Comparison of ENCODE assay signal across 9 cellular contexts in genomic region chr10:32207544-32207943, GRCh38.
DNase-seq lines count a peak whose midpoint lies in the region; ATAC-seq, FAIRE-seq and TF ChIP-seq lines count a peak whose summit lies in the region.
"Had no signal": no experiment of that assay in that cellular context is flagged by ENCODE, and none has a peak within 500 bp of the region (broad histone marks: within the 10 kb centered on the region; RNA-seq: fewer than 3 reads in every experiment).

No MANE protein-coding gene starts in this region.

- DNase-seq in GM12891 (ENCODE audit: insufficient read length, low spot score) = peak; percentile 30
- DNase-seq in RPMI7951 (ENCODE audit: low read depth) = peak; percentile 52
- peak; percentile 10 to 12 for DNase-seq in activated T-helper 1 cell treated with anti-CD3 and anti-CD28 coated beads, Interleukin-2, amount 50 U/mL, for 16 hours (ENCODE audit: low read depth in 1 of 2, low spot score in 1 of 2)
- peak; percentile 21 for DNase-seq in glutamatergic neuron
- DNase-seq in stimulated activated CD4-positive, alpha-beta T cell treated with anti-CD3 and anti-CD28 coated beads, Interleukin-1b, Interleukin-23, amount 100 ng/mL, for 1 hour (ENCODE audit: low read depth in 2 of 2) = peak; percentile 7 to 24
- DNase-seq in ureter (ENCODE audit: low spot score) = no peak

- H3K36me3 Mint-ChIP-seq in glutamatergic neuron (ENCODE audit: unreplicated experiment) = peaks cover 10% of the 10 kb centered on the region

- peaks cover 1% of the 10 kb centered on the region for H3K27me3 Mint-ChIP-seq in glutamatergic neuron (ENCODE audit: unreplicated experiment)

- peak; percentile 20 for FAIRE-seq in GM12891 (lab: Jason Lieb, UNC)

- no peak overlapping the region for H3K4me3 Mint-ChIP-seq in glutamatergic neuron (ENCODE audit: unreplicated experiment)
- H3K4me3 Mint-ChIP-seq: dendritic cell treated with granulocyte-macrophage colony-stimulating factor and Interleukin-4, amounts not matched to agents 40 ng/mL and 50 ng/mL, for 4 days had no signal

- ATAC-seq in HG02943 (IDR thresholded peaks at IDR 0.05; ENCODE audit: low read depth, unreplicated experiment) (peak; percentile 74), GM21526 (IDR thresholded peaks at IDR 0.05; ENCODE audit: low FRiP score, unreplicated experiment) (no peak)

- no peaks in the 10 kb centered on the region for H3K4me1 Mint-ChIP-seq in glutamatergic neuron (ENCODE audit: low read depth, unreplicated experiment)

- peak; percentile 42 for TF ChIP-seq CTCF in glutamatergic neuron (IDR thresholded peaks at IDR 0.05; ENCODE audit: partially characterized antibody, unreplicated experiment)

- TF ChIP-seq POLR2A in GM12891 (IDR thresholded peaks at IDR 0.05; ENCODE audit: low read depth, low read length) = no peak

- no peak overlapping the region for H3K27ac Mint-ChIP-seq in glutamatergic neuron (ENCODE audit: unreplicated experiment)
- H3K27ac Mint-ChIP-seq: dendritic cell treated with granulocyte-macrophage colony-stimulating factor and Interleukin-4, amounts not matched to agents 40 ng/mL and 50 ng/mL, for 4 days had no signal

- H3K9me3 Mint-ChIP-seq in glutamatergic neuron (ENCODE audit: unreplicated experiment) = no peaks in the 10 kb centered on the region

TF ChIP-seq in GM12891, 5 proteins besides CTCF, POLR2A, EP300 and RAD21:
- TF ChIP-seq POU2F2 (IDR thresholded peaks at IDR 0.05; ENCODE audit: low read depth, low read length) = no peak
- no peak for TF ChIP-seq PAX5 (IDR thresholded peaks at IDR 0.05; ENCODE audit: insufficient read depth, low read length, severe bottlenecking)
- TF ChIP-seq SPI1 (IDR thresholded peaks at IDR 0.05; ENCODE audit: low read depth, low read length) = no peak
- TF ChIP-seq POLR2AphosphoS5 (IDR thresholded peaks at IDR 0.05; ENCODE audit: low read depth, low read length) = no peak
- TF ChIP-seq TAF1 (IDR thresholded peaks at IDR 0.05; ENCODE audit: low read depth, low read length) = no peak
